Comparison of ENCODE assay signal across 17 cellular contexts in genomic region chr1:36093919-36094318, GRCh38. TPM values are rescaled to one million over a fixed set of nuclear protein-coding genes. Genes with fewer than 3 reads are reported as not detected.
DNase-seq lines count a peak whose midpoint lies in the region; ATAC-seq and TF ChIP-seq lines count a peak whose summit lies in the region.
"Had no signal": no experiment of that assay in that cellular context is flagged by ENCODE, and none has a peak within 500 bp of the region (broad histone marks: within the 10 kb centered on the region; RNA-seq: fewer than 3 reads in every experiment).

No MANE protein-coding gene starts in this region.

- no peaks in the 10 kb centered on the region for H3K27me3 ChIP-seq in adrenal gland
- H3K27me3 ChIP-seq in subcutaneous abdominal adipose tissue (ENCODE audit: control insufficient read depth in 5 of 5, insufficient read depth in 4 of 5, low read length in 5 of 5), result no peaks in the 10 kb centered on the region

- no peaks in the 10 kb centered on the region for H3K9me3 Mint-ChIP-seq in activated T-cell treated with anti-CD3 and anti-CD28 coated beads, Interleukin-2, amount 50 U/mL, for 24 hours
- H3K9me3 Mint-ChIP-seq in activated T-cell treated with anti-CD3 and anti-CD28 coated beads, Interleukin-2, amount 50 U/mL, for 4 hours, result no peaks in the 10 kb centered on the region
- H3K9me3 Mint-ChIP-seq: activated CD4-positive, alpha-beta memory T cell treated with anti-CD3 and anti-CD28 coated beads, Interleukin-2, amount 10 ng/mL, durations not matched to agents 7 days and 5 days had no signal

- peak; percentile 9 to 77 for TF ChIP-seq POLR2A in adrenal gland (IDR thresholded peaks at IDR 0.05)

- no peaks in the 10 kb centered on the region for H3K27me3 Mint-ChIP-seq in activated T-cell treated with anti-CD3 and anti-CD28 coated beads, Interleukin-2, amount 50 U/mL, for 24 hours
- no peaks in the 10 kb centered on the region for H3K27me3 Mint-ChIP-seq in activated T-cell treated with anti-CD3 and anti-CD28 coated beads, Interleukin-2, amount 50 U/mL, for 4 hours (ENCODE audit: low read depth)
- H3K27me3 Mint-ChIP-seq: activated CD4-positive, alpha-beta memory T cell treated with anti-CD3 and anti-CD28 coated beads, Interleukin-2, amount 10 ng/mL, durations not matched to agents 7 days and 5 days had no signal

- H3K27ac Mint-ChIP-seq in activated T-cell treated with anti-CD3 and anti-CD28 coated beads, Interleukin-2, amount 50 U/mL, for 24 hours, result peak overlapping the region; percentile 61
- H3K27ac Mint-ChIP-seq: activated CD4-positive, alpha-beta memory T cell treated with anti-CD3 and anti-CD28 coated beads, Interleukin-2, amount 10 ng/mL, durations not matched to agents 7 days and 5 days had no signal

- no peak for DNase-seq in activated T-cell treated with anti-CD3 and anti-CD28 coated beads, Interleukin-2, amount 50 U/mL, for 24 hours
- no peak for DNase-seq in activated T-cell treated with anti-CD3 and anti-CD28 coated beads, Interleukin-2, amount 50 U/mL, for 4 hours
- DNase-seq in adrenal gland (peak; percentile 82 to 95 (median 92)), hippocampal formation (lab: John Stamatoyannopoulos, UW) (peak; percentile 82 to 90), RPMI8226 (no peak), DMS53 (lab: John Stamatoyannopoulos, UW) (no peak)
- DNase-seq in activated naive CD4-positive, alpha-beta T cell (lab: John Stamatoyannopoulos, UW), result no peak
- DNase-seq: activated CD4-positive, alpha-beta memory T cell treated with anti-CD3 and anti-CD28 coated beads, Interleukin-2, amount 10 ng/mL, durations not matched to agents 7 days and 5 days; activated naive CD4-positive, alpha-beta T cell treated with anti-CD3 and anti-CD28 coated beads, Interleukin-2, amount 50 U/mL, for 16 hours; central memory CD4-positive, alpha-beta T cell; GDM1; islet precursor cell; NCI-H1417 had no signal

- no peak overlapping the region for H3K4me3 Mint-ChIP-seq in activated T-cell treated with anti-CD3 and anti-CD28 coated beads, Interleukin-2, amount 50 U/mL, for 24 hours
- no peak overlapping the region for H3K4me3 Mint-ChIP-seq in activated T-cell treated with anti-CD3 and anti-CD28 coated beads, Interleukin-2, amount 50 U/mL, for 4 hours
- H3K4me3 Mint-ChIP-seq: activated CD4-positive, alpha-beta memory T cell treated with anti-CD3 and anti-CD28 coated beads, Interleukin-2, amount 10 ng/mL, durations not matched to agents 7 days and 5 days had no signal

- no peak for ATAC-seq in activated T-cell treated with anti-CD3 and anti-CD28 coated beads, Interleukin-2, amount 50 U/mL, for 4 hours

- H3K36me3 Mint-ChIP-seq in activated T-cell treated with anti-CD3 and anti-CD28 coated beads, Interleukin-2, amount 50 U/mL, for 24 hours (ENCODE audit: low read depth), result peaks cover 70% of the 10 kb centered on the region
- H3K36me3 Mint-ChIP-seq in activated T-cell treated with anti-CD3 and anti-CD28 coated beads, Interleukin-2, amount 50 U/mL, for 4 hours (ENCODE audit: insufficient read depth), result peaks cover 14% of the 10 kb centered on the region

- no peak for TF ChIP-seq CTCF in adrenal gland (IDR thresholded peaks at IDR 0.05)

- H3K4me1 ChIP-seq in adrenal gland (replicated peaks in 1 of 2) (peaks cover 29 to 58% of the 10 kb centered on the region in 2 donors), subcutaneous abdominal adipose tissue (ENCODE audit: control insufficient read depth in 5 of 5, insufficient read depth in 5 of 5, low read length in 5 of 5) (peaks cover 2 to 55% (median 39%) of the 10 kb centered on the region in 5 donors)

- H3K27ac ChIP-seq in adrenal gland, result peak overlapping the region; percentile 28 to 82 (median 68)
- H3K27ac ChIP-seq in subcutaneous abdominal adipose tissue (ENCODE audit: low read depth, low read length), result peak overlapping the region; percentile 55
- H3K27ac ChIP-seq: KMS-11, VCaP had no signal

- intact Hi-C loops in adrenal gland (cut with DNase I), result loop anchor here (10.0 kb wide), 3 partner anchors 91 to 321 kb away; no protein-coding TSS in a partner anchor

- peak overlapping the region in 2 of 5 donors; percentile 19 to 26 for H3K9ac ChIP-seq in subcutaneous abdominal adipose tissue (ENCODE audit: low read length in 5 of 5)
- H3K9ac ChIP-seq: KMS-11 had no signal

- H3K36me3 ChIP-seq in adrenal gland (replicated peaks in 1 of 2), result peaks cover 0 to 58% of the 10 kb centered on the region in 2 donors
- H3K36me3 ChIP-seq in subcutaneous abdominal adipose tissue (ENCODE audit: control insufficient read depth in 5 of 5, insufficient read depth in 5 of 5, low read length in 5 of 5), result peaks cover 0 to 57% (median 48%) of the 10 kb centered on the region in 5 donors

- H3K4me1 Mint-ChIP-seq in activated T-cell treated with anti-CD3 and anti-CD28 coated beads, Interleukin-2, amount 50 U/mL, for 24 hours (ENCODE audit: low read depth), result peaks cover 20% of the 10 kb centered on the region
- peaks cover 16% of the 10 kb centered on the region for H3K4me1 Mint-ChIP-seq in activated T-cell treated with anti-CD3 and anti-CD28 coated beads, Interleukin-2, amount 50 U/mL, for 4 hours (ENCODE audit: low read depth)

- 8 to 49% (median 35%) methylated on average over 3 of the region's 3 CpGs; no CpG with 5 or more reads in 1 of the 4 donors for whole genome bisulfite sequencing in adrenal gland, 4 donors

- H3K4me3 ChIP-seq in adrenal gland (no peak overlapping the region), subcutaneous abdominal adipose tissue (ENCODE audit: low read depth in 1 of 5, low read length in 5 of 5) (no peak overlapping the region)

- no peaks in the 10 kb centered on the region for H3K9me3 ChIP-seq in adrenal gland (replicated peaks in 1 of 3)
- H3K9me3 ChIP-seq in subcutaneous abdominal adipose tissue (ENCODE audit: control insufficient read depth in 5 of 5, low read length in 5 of 5), result no peaks in the 10 kb centered on the region

RNA-seq across cellular contexts. Expression of gene ADPRS, which starts 5.2 kb away (rescaled TPM):
- total RNA-seq in activated T-cell treated with anti-CD3 and anti-CD28 coated beads, Interleukin-2, amount 50 U/mL, for 4 hours, result 10 to 100 TPM; 45.6 to 52.0 (median 47.4) TPM
- 10 to 100 TPM; 43.3 to 84.5 (median 54.8) TPM for total RNA-seq in adrenal gland
- polyA plus RNA-seq in adrenal gland, result 10 to 100 TPM; 40.1 to 42.3 (median 40.7) TPM

RNA-seq across cellular contexts. Expression of gene TEKT2, which starts 10.0 kb away (rescaled TPM):
- total RNA-seq in activated T-cell treated with anti-CD3 and anti-CD28 coated beads, Interleukin-2, amount 50 U/mL, for 4 hours, result under 1 TPM in 2 of 3 donors, not detected in 1; 0.20 to 0.27 TPM
- total RNA-seq in adrenal gland, result 1 to 10 TPM in 1 of 8 donors, under 1 TPM in 3, not detected in 4; 0.18 to 1.2 (median 0.72) TPM
- polyA plus RNA-seq in adrenal gland, result 1 to 10 TPM in 2 of 3 donors, under 1 TPM in 1; 0.40 to 4.0 (median 1.4) TPM
- total RNA-seq: activated CD4-positive, alpha-beta memory T cell treated with anti-CD3 and anti-CD28 coated beads, Interleukin-2, amount 10 ng/mL, durations not matched to agents 7 days and 5 days; NCI-H460 had no signal

RNA-seq across cellular contexts. Expression of gene COL8A2, which starts 31.1 kb away (rescaled TPM):
- total RNA-seq in activated T-cell treated with anti-CD3 and anti-CD28 coated beads, Interleukin-2, amount 50 U/mL, for 4 hours, result under 1 TPM; 0.08 to 0.43 (median 0.18) TPM
- total RNA-seq in adrenal gland, result 1 to 10 TPM in 6 of 8 donors, under 1 TPM in 2; 0.74 to 6.6 (median 2.8) TPM
- polyA plus RNA-seq in adrenal gland, result 1 to 10 TPM in 2 of 3 donors, under 1 TPM in 1; 0.66 to 2.3 (median 1.2) TPM
- total RNA-seq: activated CD4-positive, alpha-beta memory T cell treated with anti-CD3 and anti-CD28 coated beads, Interleukin-2, amount 10 ng/mL, durations not matched to agents 7 days and 5 days had no signal

RNA-seq across cellular contexts. Expression of gene TRAPPC3, which starts 55.4 kb away (rescaled TPM):
- 10 to 100 TPM; 64.2 to 69.6 (median 65.9) TPM for total RNA-seq in activated T-cell treated with anti-CD3 and anti-CD28 coated beads, Interleukin-2, amount 50 U/mL, for 4 hours
- total RNA-seq in adrenal gland, result 100 to 1,000 TPM in 6 of 8 donors, 10 to 100 TPM in 2; 74.6 to 182 (median 133) TPM
- polyA plus RNA-seq in adrenal gland, result 100 to 1,000 TPM in 1 of 3 donors, 10 to 100 TPM in 2; 54.0 to 106 (median 65.1) TPM

Comparison
In these comparisons a context has a peak if more than half of its experiments do, and no peak if none do; other contexts are left out.
1. DNase-seq: peak in adrenal gland (7 of 7) and hippocampal formation (2 of 2); none in activated T-cell treated with anti-CD3 and anti-CD28 coated beads, Interleukin-2, amount 50 U/mL, for 24 hours (single experiment), activated T-cell treated with anti-CD3 and anti-CD28 coated beads, Interleukin-2, amount 50 U/mL, for 4 hours (single experiment), RPMI8226 (single experiment), activated naive CD4-positive, alpha-beta T cell (0 of 4) and DMS53 (single experiment).